26 cellular contexts compared by ENCODE assay signal in genomic region chr17:22337467-22337866, GRCh38.
"Had no signal": no experiment of that assay in that cellular context is flagged by ENCODE, and none has a peak within 500 bp of the region (broad histone marks: within the 10 kb centered on the region; RNA-seq: fewer than 3 reads in every experiment).

No MANE protein-coding gene starts in this region.

- H3K27me3 ChIP-seq: esophagus muscularis mucosa, foreskin keratinocyte, gastroesophageal sphincter, heart left ventricle, hepatocyte, left lung, neutrophil, sigmoid colon, stomach, thyroid gland had no signal

- H3K4me3 ChIP-seq: coronary artery, esophagus muscularis mucosa, gastroesophageal sphincter, heart left ventricle, hepatocyte, left lung, mucosa of descending colon, sigmoid colon, stomach, thyroid gland had no signal

- H3K79me2 ChIP-seq: hepatocyte, parathyroid adenoma had no signal

- H3K9me3 ChIP-seq: neutrophil, thyroid gland had no signal

- H3K4me2 ChIP-seq: hepatocyte had no signal

- H3K9ac ChIP-seq: parathyroid adenoma had no signal

- H3K36me3 ChIP-seq: esophagus muscularis mucosa, gastroesophageal sphincter, heart left ventricle, left lung, neutrophil, sigmoid colon, stomach, thyroid gland had no signal

- H3K27ac ChIP-seq: coronary artery, esophagus muscularis mucosa, foreskin keratinocyte, gastroesophageal sphincter, heart left ventricle, hepatocyte, left lung, neutrophil, parathyroid adenoma, sigmoid colon, stomach, thyroid gland had no signal

- ATAC-seq: foreskin keratinocyte; gastroesophageal sphincter; heart left ventricle; left cardiac atrium; left lung; mucosa of descending colon; natural killer cell treated with Interleukin-12 subunit alpha and Interleukin-12 subunit beta and Interleukin-15 and Interleukin-18, amount 100 ng/mL, for 72 hours; stimulated activated effector memory CD8-positive, alpha-beta T cell treated with anti-CD3 and anti-CD28 coated beads, Interleukin-12 subunit alpha, Interleukin-12 subunit beta, amount 100 ng/mL, for 72 hours had no signal

- FAIRE-seq: endothelial cell of umbilical vein, kidney had no signal

- DNase-seq: dermis blood vessel endothelial cell; effector memory CD4-positive, alpha-beta T cell; foreskin keratinocyte; heart left ventricle; kidney; left cardiac atrium; left lung; mesenchymal stem cell; mucosa of descending colon; naive B cell; sigmoid colon; stimulated activated CD4-positive, alpha-beta T cell treated with anti-CD3 and anti-CD28 coated beads, Interleukin-2, amount 100 ng/mL, for 24 hours; stimulated activated CD4-positive, alpha-beta T cell treated with anti-CD3 and anti-CD28 coated beads, Interleukin-4, amount 100 ng/mL, for 24 hours; stimulated activated naive CD4-positive, alpha-beta T cell treated with Interleukin-2 at 50 U/mL for 16 hours; stomach; thyroid gland; trophoblast cell had no signal

- H2AFZ ChIP-seq: hepatocyte, parathyroid adenoma had no signal

- H3K4me1 ChIP-seq: esophagus muscularis mucosa, foreskin keratinocyte, gastroesophageal sphincter, heart left ventricle, left lung, parathyroid adenoma, sigmoid colon, stomach, thyroid gland had no signal
